1 cellular context compared by ENCODE assay signal in the genomic region with DNA sequence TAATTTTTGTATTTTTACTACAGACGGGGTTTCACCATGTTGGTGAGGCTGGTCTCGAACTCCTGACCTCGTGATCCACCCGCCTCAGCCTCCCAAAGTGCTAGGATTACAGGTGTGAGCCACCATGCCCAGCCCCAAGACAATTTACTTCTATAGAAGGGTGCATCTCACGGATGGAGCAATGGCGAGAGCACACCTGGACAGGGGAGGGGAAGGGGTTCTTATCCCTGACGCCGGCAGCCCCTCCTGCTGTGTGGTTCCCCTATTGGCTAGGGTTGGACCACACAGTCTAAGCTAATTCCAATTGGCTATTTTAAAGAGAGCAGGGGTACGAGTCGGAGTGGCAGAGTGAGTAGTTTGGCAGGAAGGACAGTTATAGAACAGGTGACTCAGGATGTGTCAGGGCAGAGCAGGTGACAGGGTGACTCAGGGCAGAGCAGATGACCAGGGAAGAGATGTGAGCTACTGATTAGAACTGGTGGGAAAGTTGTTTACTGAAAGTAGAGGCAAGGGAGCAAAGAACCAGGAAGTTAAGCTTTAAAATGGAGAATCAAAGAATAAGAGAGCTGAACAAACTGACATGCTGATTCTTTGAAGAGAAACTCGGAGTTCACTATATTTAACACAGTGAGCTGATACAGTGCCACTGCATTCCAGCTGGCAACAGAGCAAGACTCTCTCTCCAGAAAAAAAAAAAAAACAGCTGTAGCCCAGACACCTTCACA.
TF ChIP-seq lines count a peak whose summit lies in the region.

No MANE protein-coding gene starts in this region.

TF ChIP-seq in HepG2, 621 proteins besides CTCF, POLR2A, EP300 and RAD21 (continued from another document and continues in another):
- TF ChIP-seq, protein P1, sequence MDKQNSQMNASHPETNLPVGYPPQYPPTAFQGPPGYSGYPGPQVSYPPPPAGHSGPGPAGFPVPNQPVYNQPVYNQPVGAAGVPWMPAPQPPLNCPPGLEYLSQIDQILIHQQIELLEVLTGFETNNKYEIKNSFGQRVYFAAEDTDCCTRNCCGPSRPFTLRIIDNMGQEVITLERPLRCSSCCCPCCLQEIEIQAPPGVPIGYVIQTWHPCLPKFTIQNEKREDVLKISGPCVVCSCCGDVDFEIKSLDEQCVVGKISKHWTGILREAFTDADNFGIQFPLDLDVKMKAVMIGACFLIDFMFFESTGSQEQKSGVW (CRISPR knock-in tag; IDR thresholded peaks at IDR 0.05; ENCODE audit: borderline replicate concordance) = no peak
- TF ChIP-seq, protein P2, sequence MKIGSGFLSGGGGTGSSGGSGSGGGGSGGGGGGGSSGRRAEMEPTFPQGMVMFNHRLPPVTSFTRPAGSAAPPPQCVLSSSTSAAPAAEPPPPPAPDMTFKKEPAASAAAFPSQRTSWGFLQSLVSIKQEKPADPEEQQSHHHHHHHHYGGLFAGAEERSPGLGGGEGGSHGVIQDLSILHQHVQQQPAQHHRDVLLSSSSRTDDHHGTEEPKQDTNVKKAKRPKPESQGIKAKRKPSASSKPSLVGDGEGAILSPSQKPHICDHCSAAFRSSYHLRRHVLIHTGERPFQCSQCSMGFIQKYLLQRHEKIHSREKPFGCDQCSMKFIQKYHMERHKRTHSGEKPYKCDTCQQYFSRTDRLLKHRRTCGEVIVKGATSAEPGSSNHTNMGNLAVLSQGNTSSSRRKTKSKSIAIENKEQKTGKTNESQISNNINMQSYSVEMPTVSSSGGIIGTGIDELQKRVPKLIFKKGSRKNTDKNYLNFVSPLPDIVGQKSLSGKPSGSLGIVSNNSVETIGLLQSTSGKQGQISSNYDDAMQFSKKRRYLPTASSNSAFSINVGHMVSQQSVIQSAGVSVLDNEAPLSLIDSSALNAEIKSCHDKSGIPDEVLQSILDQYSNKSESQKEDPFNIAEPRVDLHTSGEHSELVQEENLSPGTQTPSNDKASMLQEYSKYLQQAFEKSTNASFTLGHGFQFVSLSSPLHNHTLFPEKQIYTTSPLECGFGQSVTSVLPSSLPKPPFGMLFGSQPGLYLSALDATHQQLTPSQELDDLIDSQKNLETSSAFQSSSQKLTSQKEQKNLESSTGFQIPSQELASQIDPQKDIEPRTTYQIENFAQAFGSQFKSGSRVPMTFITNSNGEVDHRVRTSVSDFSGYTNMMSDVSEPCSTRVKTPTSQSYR (CRISPR knock-in tag; IDR thresholded peaks at IDR 0.05; ENCODE audit: borderline replicate concordance) = no peak
- TF ChIP-seq ZFP62 (CRISPR knock-in tag; IDR thresholded peaks at IDR 0.05) (no peak), SAP130 (CRISPR knock-in tag; IDR thresholded peaks at IDR 0.05; ENCODE audit: low read depth) (peak; percentile 91), ZNF775 (CRISPR knock-in tag; IDR thresholded peaks at IDR 0.05; ENCODE audit: borderline replicate concordance) (no peak), MTF1 (CRISPR knock-in tag; IDR thresholded peaks at IDR 0.05) (no peak), ZNF839 (CRISPR knock-in tag; IDR thresholded peaks at IDR 0.05; ENCODE audit: borderline replicate concordance) (no peak), ZNF24 (IDR thresholded peaks at IDR 0.05) (0 out of 2 replicates have a peak, but pooled peaks have one; percentile 7), LCORL (IDR thresholded peaks at IDR 0.05) (peak; percentile 73; the same call in 1 of the 2 replicates), LCORL (CRISPR knock-in tag; IDR thresholded peaks at IDR 0.05) (0 out of 2 replicates have a peak, but pooled peaks have one; percentile 50), ZNF747 (CRISPR knock-in tag; IDR thresholded peaks at IDR 0.05; ENCODE audit: borderline replicate concordance) (no peak), FOSL1 (CRISPR knock-in tag; IDR thresholded peaks at IDR 0.05; ENCODE audit: borderline replicate concordance) (peak; percentile 46; the same call in 1 of the 2 replicates), POLR2AphosphoS5 (IDR thresholded peaks at IDR 0.05; ENCODE audit: low read depth, low read length) (no peak), ATF7-NPFF (CRISPR knock-in tag; IDR thresholded peaks at IDR 0.05; ENCODE audit: low read depth) (no peak), HOXD1 (CRISPR knock-in tag; IDR thresholded peaks at IDR 0.05) (no peak), ZNF780A (CRISPR knock-in tag; IDR thresholded peaks at IDR 0.05) (no peak), MBD4 (IDR thresholded peaks at IDR 0.05; ENCODE audit: borderline replicate concordance, low read length) (no peak), PHF8 (CRISPR knock-in tag; IDR thresholded peaks at IDR 0.05) (no peak), ZKSCAN1 (IDR thresholded peaks at IDR 0.05; ENCODE audit: low read length) (no peak), ZNF816 (CRISPR knock-in tag; IDR thresholded peaks at IDR 0.05; ENCODE audit: borderline replicate concordance) (no peak), NR3C1 (CRISPR knock-in tag; IDR thresholded peaks at IDR 0.05) (no peak), PHF20 (CRISPR knock-in tag; IDR thresholded peaks at IDR 0.05) (no peak), ZNF577 (CRISPR knock-in tag; IDR thresholded peaks at IDR 0.05; ENCODE audit: borderline replicate concordance, low read depth) (no peak), MBNL3 (CRISPR knock-in tag; conservative IDR thresholded peaks at IDR 0.05) (no peak), POGZ (CRISPR knock-in tag; IDR thresholded peaks at IDR 0.05) (no peak), KAT8 (CRISPR knock-in tag; IDR thresholded peaks at IDR 0.05) (0 out of 2 replicates have a peak, but pooled peaks have one; percentile 21), MED1 (CRISPR knock-in tag; IDR thresholded peaks at IDR 0.05) (peak; percentile 66), AGO1 (IDR thresholded peaks at IDR 0.05; ENCODE audit: low read depth, low read length, poor library complexity, severe bottlenecking) (no peak), ZNF746 (CRISPR knock-in tag; IDR thresholded peaks at IDR 0.05) (no peak), ZNF101 (CRISPR knock-in tag; IDR thresholded peaks at IDR 0.05; ENCODE audit: borderline replicate concordance, low read depth) (no peak), ZC3H4 (CRISPR knock-in tag; IDR thresholded peaks at IDR 0.05; ENCODE audit: borderline replicate concordance) (no peak), ZNF557 (CRISPR knock-in tag; IDR thresholded peaks at IDR 0.05) (no peak), ZNF891 (CRISPR knock-in tag; IDR thresholded peaks at IDR 0.05) (no peak), PITX1 (CRISPR knock-in tag; IDR thresholded peaks at IDR 0.05) (no peak)
- TF ChIP-seq, protein P3, sequence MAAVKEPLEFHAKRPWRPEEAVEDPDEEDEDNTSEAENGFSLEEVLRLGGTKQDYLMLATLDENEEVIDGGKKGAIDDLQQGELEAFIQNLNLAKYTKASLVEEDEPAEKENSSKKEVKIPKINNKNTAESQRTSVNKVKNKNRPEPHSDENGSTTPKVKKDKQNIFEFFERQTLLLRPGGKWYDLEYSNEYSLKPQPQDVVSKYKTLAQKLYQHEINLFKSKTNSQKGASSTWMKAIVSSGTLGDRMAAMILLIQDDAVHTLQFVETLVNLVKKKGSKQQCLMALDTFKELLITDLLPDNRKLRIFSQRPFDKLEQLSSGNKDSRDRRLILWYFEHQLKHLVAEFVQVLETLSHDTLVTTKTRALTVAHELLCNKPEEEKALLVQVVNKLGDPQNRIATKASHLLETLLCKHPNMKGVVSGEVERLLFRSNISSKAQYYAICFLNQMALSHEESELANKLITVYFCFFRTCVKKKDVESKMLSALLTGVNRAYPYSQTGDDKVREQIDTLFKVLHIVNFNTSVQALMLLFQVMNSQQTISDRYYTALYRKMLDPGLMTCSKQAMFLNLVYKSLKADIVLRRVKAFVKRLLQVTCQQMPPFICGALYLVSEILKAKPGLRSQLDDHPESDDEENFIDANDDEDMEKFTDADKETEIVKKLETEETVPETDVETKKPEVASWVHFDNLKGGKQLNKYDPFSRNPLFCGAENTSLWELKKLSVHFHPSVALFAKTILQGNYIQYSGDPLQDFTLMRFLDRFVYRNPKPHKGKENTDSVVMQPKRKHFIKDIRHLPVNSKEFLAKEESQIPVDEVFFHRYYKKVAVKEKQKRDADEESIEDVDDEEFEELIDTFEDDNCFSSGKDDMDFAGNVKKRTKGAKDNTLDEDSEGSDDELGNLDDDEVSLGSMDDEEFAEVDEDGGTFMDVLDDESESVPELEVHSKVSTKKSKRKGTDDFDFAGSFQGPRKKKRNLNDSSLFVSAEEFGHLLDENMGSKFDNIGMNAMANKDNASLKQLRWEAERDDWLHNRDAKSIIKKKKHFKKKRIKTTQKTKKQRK (IDR thresholded peaks at IDR 0.05; ENCODE audit: low read length) = no peak
- TF ChIP-seq, protein P4, sequence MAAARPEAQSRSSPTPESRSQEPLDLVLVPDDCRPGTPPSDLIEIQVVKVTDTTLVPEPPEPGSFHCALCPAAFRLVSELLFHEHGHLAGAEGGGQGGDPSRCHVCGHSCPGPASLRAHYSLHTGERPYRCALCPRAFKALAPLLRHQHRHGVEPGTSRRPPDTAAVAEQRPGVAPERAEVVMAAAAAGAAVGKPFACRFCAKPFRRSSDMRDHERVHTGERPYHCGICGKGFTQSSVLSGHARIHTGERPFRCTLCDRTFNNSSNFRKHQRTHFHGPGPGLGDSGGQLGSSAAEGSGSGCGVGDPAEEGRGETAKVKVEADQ (CRISPR knock-in tag; IDR thresholded peaks at IDR 0.05; ENCODE audit: borderline replicate concordance) = no peak
- TF ChIP-seq, protein P5, sequence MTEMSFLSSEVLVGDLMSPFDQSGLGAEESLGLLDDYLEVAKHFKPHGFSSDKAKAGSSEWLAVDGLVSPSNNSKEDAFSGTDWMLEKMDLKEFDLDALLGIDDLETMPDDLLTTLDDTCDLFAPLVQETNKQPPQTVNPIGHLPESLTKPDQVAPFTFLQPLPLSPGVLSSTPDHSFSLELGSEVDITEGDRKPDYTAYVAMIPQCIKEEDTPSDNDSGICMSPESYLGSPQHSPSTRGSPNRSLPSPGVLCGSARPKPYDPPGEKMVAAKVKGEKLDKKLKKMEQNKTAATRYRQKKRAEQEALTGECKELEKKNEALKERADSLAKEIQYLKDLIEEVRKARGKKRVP (CRISPR knock-in tag; IDR thresholded peaks at IDR 0.05) = no peak
- TF ChIP-seq, protein P6, sequence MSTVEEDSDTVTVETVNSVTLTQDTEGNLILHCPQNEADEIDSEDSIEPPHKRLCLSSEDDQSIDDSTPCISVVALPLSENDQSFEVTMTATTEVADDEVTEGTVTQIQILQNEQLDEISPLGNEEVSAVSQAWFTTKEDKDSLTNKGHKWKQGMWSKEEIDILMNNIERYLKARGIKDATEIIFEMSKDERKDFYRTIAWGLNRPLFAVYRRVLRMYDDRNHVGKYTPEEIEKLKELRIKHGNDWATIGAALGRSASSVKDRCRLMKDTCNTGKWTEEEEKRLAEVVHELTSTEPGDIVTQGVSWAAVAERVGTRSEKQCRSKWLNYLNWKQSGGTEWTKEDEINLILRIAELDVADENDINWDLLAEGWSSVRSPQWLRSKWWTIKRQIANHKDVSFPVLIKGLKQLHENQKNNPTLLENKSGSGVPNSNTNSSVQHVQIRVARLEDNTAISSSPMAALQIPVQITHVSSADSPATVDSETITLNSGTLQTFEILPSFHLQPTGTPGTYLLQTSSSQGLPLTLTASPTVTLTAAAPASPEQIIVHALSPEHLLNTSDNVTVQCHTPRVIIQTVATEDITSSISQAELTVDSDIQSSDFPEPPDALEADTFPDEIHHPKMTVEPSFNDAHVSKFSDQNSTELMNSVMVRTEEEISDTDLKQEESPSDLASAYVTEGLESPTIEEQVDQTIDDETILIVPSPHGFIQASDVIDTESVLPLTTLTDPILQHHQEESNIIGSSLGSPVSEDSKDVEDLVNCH (CRISPR knock-in tag; IDR thresholded peaks at IDR 0.05) = no peak
- TF ChIP-seq, protein P7, sequence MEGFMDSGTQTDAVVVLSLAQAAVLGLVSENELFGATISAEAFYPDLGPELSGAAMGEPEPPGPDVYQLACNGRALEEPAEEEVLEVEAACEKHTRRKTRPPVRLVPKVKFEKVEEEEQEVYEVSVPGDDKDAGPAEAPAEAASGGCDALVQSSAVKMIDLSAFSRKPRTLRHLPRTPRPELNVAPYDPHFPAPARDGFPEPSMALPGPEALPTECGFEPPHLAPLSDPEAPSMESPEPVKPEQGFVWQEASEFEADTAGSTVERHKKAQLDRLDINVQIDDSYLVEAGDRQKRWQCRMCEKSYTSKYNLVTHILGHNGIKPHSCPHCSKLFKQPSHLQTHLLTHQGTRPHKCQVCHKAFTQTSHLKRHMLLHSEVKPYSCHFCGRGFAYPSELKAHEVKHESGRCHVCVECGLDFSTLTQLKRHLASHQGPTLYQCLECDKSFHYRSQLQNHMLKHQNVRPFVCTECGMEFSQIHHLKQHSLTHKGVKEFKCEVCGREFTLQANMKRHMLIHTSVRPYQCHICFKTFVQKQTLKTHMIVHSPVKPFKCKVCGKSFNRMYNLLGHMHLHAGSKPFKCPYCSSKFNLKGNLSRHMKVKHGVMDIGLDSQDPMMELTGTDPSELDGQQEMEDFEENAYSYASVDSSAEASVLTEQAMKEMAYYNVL (CRISPR knock-in tag; IDR thresholded peaks at IDR 0.05; ENCODE audit: borderline replicate concordance) = no peak
- TF ChIP-seq, protein P8, sequence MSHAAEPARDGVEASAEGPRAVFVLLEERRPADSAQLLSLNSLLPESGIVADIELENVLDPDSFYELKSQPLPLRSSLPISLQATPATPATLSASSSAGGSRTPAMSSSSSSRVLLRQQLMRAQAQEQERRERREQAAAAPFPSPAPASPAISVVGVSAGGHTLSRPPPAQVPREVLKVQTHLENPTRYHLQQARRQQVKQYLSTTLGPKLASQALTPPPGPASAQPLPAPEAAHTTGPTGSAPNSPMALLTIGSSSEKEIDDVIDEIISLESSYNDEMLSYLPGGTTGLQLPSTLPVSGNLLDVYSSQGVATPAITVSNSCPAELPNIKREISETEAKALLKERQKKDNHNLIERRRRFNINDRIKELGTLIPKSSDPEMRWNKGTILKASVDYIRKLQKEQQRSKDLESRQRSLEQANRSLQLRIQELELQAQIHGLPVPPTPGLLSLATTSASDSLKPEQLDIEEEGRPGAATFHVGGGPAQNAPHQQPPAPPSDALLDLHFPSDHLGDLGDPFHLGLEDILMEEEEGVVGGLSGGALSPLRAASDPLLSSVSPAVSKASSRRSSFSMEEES (CRISPR knock-in tag; IDR thresholded peaks at IDR 0.05) = peak; percentile 98
- TF ChIP-seq, protein P9, sequence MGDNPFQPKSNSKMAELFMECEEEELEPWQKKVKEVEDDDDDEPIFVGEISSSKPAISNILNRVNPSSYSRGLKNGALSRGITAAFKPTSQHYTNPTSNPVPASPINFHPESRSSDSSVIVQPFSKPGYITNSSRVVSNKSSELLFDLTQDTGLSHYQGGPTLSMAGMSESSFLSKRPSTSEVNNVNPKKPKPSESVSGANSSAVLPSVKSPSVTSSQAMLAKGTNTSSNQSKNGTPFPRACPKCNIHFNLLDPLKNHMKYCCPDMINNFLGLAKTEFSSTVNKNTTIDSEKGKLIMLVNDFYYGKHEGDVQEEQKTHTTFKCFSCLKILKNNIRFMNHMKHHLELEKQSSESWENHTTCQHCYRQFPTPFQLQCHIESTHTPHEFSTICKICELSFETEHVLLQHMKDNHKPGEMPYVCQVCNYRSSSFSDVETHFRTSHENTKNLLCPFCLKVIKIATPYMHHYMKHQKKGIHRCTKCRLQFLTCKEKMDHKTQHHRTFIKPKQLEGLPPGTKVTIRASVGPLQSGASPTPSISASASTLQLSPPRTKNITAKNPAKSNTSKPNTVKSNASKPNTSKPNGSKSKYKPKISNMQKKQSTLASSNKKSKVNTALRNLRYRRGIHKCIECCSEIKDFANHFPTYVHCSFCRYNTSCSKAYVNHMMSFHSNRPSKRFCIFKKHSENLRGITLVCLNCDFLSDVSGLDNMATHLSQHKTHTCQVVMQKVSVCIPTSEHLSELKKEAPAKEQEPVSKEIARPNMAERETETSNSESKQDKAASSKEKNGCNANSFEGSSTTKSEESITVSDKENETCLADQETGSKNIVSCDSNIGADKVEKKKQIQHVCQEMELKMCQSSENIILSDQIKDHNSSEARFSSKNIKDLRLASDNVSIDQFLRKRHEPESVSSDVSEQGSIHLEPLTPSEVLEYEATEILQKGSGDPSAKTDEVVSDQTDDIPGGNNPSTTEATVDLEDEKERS (CRISPR knock-in tag; IDR thresholded peaks at IDR 0.05) = no peak
- TF ChIP-seq, protein P10, sequence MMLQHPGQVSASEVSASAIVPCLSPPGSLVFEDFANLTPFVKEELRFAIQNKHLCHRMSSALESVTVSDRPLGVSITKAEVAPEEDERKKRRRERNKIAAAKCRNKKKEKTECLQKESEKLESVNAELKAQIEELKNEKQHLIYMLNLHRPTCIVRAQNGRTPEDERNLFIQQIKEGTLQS (CRISPR knock-in tag; IDR thresholded peaks at IDR 0.05) = no peak
